ENCODE assay signal across 10 cellular contexts in the genomic region with DNA sequence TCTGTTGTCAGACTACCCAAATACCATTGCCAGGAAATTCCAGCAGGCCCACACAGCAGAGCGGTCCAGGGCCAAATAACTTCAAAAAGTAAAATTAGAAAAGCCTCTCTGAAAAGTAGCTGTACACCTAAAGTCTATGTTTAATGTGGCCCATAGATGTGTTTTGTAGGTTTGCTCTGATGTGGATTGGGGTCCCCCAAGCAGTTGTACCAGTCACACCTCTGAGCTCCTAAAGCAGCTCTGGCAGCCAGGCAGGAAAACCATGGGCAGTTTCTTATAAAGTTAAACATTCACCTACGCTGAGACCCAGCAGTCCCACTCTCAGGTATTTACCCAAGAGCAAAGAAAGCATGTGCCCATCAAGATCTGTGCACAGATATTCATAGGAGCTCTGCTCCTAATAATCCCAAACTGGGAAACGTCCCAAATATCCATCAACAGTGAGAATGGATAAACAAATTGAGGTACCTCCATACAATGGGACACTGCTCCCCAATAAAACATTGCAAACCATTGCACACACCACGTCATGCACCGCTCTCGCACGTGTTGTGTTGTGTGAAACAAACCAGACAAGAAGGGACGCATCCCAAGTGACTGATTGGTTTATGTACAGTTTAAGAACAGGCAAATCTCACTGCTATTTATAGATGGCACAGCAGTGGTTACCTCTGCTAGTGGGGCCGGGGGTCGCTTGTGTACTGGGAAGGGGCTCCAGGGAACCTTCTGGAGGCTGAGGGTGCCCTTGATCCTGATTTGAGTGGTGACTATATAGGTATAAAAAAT. TPM values are rescaled to one million over a fixed set of nuclear protein-coding genes. Genes with fewer than 3 reads are reported as not detected.
DNase-seq lines count a peak whose midpoint lies in the region; ATAC-seq and TF ChIP-seq lines count a peak whose summit lies in the region.
"Had no signal": no experiment of that assay in that cellular context is flagged by ENCODE, and none has a peak within 500 bp of the region (broad histone marks: within the 10 kb centered on the region; RNA-seq: fewer than 3 reads in every experiment).

No MANE protein-coding gene starts in this region.

- no peaks in the 10 kb centered on the region for H3K9me3 Mint-ChIP-seq in activated naive CD4-positive, alpha-beta T cell treated with anti-CD3 and anti-CD28 coated beads, Interleukin-2, amount 50 U/mL, for 24 hours
- no peaks in the 10 kb centered on the region for H3K9me3 Mint-ChIP-seq in immature natural killer cell

- no peaks in the 10 kb centered on the region for H3K9me3 ChIP-seq in Panc1 (ENCODE audit: control insufficient read depth, insufficient read depth, low read depth, low read length)
- H3K9me3 ChIP-seq in upper lobe of right lung = no peaks in the 10 kb centered on the region

- no TSS peak for BruUV-seq in Panc1 (replicated peaks; lab: Mats Ljungman, UMichigan)

- H3K36me3 ChIP-seq in Panc1 (ENCODE audit: control insufficient read depth, insufficient read depth, low read length) = no peaks in the 10 kb centered on the region
- no peaks in the 10 kb centered on the region for H3K36me3 ChIP-seq in upper lobe of right lung

- H3K27me3 ChIP-seq in Panc1 (ENCODE audit: control insufficient read depth, insufficient read depth, low read length) = no peaks in the 10 kb centered on the region
- H3K27me3 ChIP-seq in upper lobe of right lung = no peaks in the 10 kb centered on the region

- ATAC-seq in Panc1 (peak; percentile 32), upper lobe of right lung (peak; percentile 51), HG02571 (IDR thresholded peaks at IDR 0.05; ENCODE audit: unreplicated experiment) (no peak), GM18519 (IDR thresholded peaks at IDR 0.05; ENCODE audit: low FRiP score, unreplicated experiment) (no peak)

- peaks cover 26% of the 10 kb centered on the region for H3K4me1 Mint-ChIP-seq in activated naive CD4-positive, alpha-beta T cell treated with anti-CD3 and anti-CD28 coated beads, Interleukin-2, amount 50 U/mL, for 24 hours
- H3K4me1 Mint-ChIP-seq in immature natural killer cell = peaks cover 19 to 20% of the 10 kb centered on the region in 2 donors

- peaks cover 15% of the 10 kb centered on the region for H3K4me1 ChIP-seq in Panc1 (ENCODE audit: control insufficient read depth, insufficient read depth, low read length)
- H3K4me1 ChIP-seq in upper lobe of right lung = peaks cover 17% of the 10 kb centered on the region

- intact Hi-C loops in Panc1 (cut with micrococcal nuclease; ENCODE audit: unreplicated experiment) = no loop called here
- intact Hi-C loops in upper lobe of right lung (cut with DNase I) = no loop called here

- POLR2A ChIA-PET in Panc1 (lab: Charles Lee) = no interaction called here

- peak overlapping the region; percentile 66 for H3K4me3 Mint-ChIP-seq in activated naive CD4-positive, alpha-beta T cell treated with anti-CD3 and anti-CD28 coated beads, Interleukin-2, amount 50 U/mL, for 24 hours
- H3K4me3 Mint-ChIP-seq in immature natural killer cell = peak overlapping the region; percentile 67 to 81 (median 74)

- H3K27me3 Mint-ChIP-seq in activated naive CD4-positive, alpha-beta T cell treated with anti-CD3 and anti-CD28 coated beads, Interleukin-2, amount 50 U/mL, for 24 hours = no peaks in the 10 kb centered on the region
- peaks cover 25 to 39% (median 27%) of the 10 kb centered on the region in 3 donors for H3K27me3 Mint-ChIP-seq in immature natural killer cell (ENCODE audit: low read depth in 3 of 3)

- peak overlapping the region; percentile 26; the same call in 1 of the 2 replicates for H3K27ac ChIP-seq in Panc1 (ENCODE audit: low read length)
- H3K27ac ChIP-seq in upper lobe of right lung = peak overlapping the region; percentile 71

- in situ Hi-C loops in Panc1 (cut with HindIII; ENCODE audit: low pct_unique_long_range_greater_than_20kb, low sequenced_read_pairs) = no loop called here

- H3K27ac Mint-ChIP-seq in activated naive CD4-positive, alpha-beta T cell treated with anti-CD3 and anti-CD28 coated beads, Interleukin-2, amount 50 U/mL, for 24 hours = peak overlapping the region; percentile 59
- H3K27ac Mint-ChIP-seq in immature natural killer cell = peak overlapping the region in 1 of 6 donors; percentile 3

- H3K4me3 ChIP-seq in Panc1 (ENCODE audit: low read depth in 2 of 2, low read length in 2 of 2) (peak overlapping the region in 1 of 2 experiments; percentile 44; a peak in 2 of 4 replicates), upper lobe of right lung (peak overlapping the region; percentile 16)

- H3K36me3 Mint-ChIP-seq in activated naive CD4-positive, alpha-beta T cell treated with anti-CD3 and anti-CD28 coated beads, Interleukin-2, amount 50 U/mL, for 24 hours = no peaks in the 10 kb centered on the region
- no peaks in the 10 kb centered on the region for H3K36me3 Mint-ChIP-seq in immature natural killer cell

- CTCF ChIA-PET in Panc1 (lab: Charles Lee) = interaction anchor here (0.6 to 1.3 kb wide), 4 partner anchors 23 to 333 kb away, joined by 3 to 8 read pairs (median 6); partner anchors contain the start of gene PRM3

- DNase-seq in activated naive CD4-positive, alpha-beta T cell treated with Interleukin-2 at 50 U/mL for 16 hours = no peak
- DNase-seq in Panc1 (ENCODE audit: low read depth, low spot score) (no peak), immature natural killer cell (no peak), upper lobe of right lung (no peak)
- no peak for DNase-seq in activated CD8-positive, alpha-beta memory T cell treated with anti-CD3 and anti-CD28 coated beads for 24 hours

- TF ChIP-seq CTCF in Panc1 (IDR thresholded peaks at IDR 0.05) = no peak
- no peak for TF ChIP-seq CTCF in upper lobe of right lung (IDR thresholded peaks at IDR 0.05)

RNA-seq across cellular contexts. Expression of gene PRM1, which starts 15.8 kb away (rescaled TPM):
- total RNA-seq in Panc1 (2021; ENCODE audit: unreplicated experiment) (not detected), upper lobe of right lung (not detected)
- polyA plus RNA-seq in Panc1 (2012; ENCODE audit: insufficient read length) = not detected
- not detected for polyA plus RNA-seq in immature natural killer cell
- total RNA-seq: Daoy had no signal
- polyA plus RNA-seq: esophagus had no signal

RNA-seq across cellular contexts. Expression of gene PRM2, which starts 20.6 kb away (rescaled TPM):
- total RNA-seq in Panc1 (2021; ENCODE audit: unreplicated experiment) (not detected), upper lobe of right lung (not detected)
- not detected for polyA plus RNA-seq in Panc1 (2012; ENCODE audit: insufficient read length)
- not detected for polyA plus RNA-seq in immature natural killer cell
- total RNA-seq: Daoy had no signal
- polyA plus RNA-seq: esophagus had no signal

RNA-seq across cellular contexts. Expression of gene PRM3, which starts 23.5 kb away (rescaled TPM):
- total RNA-seq in Panc1 (2021; ENCODE audit: unreplicated experiment) = not detected
- polyA plus RNA-seq in Panc1 (2012; ENCODE audit: insufficient read length) = not detected
- polyA plus RNA-seq in immature natural killer cell = not detected
- not detected for total RNA-seq in upper lobe of right lung
- total RNA-seq: Daoy had no signal
- polyA plus RNA-seq: esophagus had no signal

RNA-seq across cellular contexts. Expression of gene TNP2, which starts 27.8 kb away (rescaled TPM):
- total RNA-seq in Panc1 (2021; ENCODE audit: unreplicated experiment) = not detected
- polyA plus RNA-seq in Panc1 (2012; ENCODE audit: insufficient read length) = not detected
- polyA plus RNA-seq in immature natural killer cell = not detected
- total RNA-seq in upper lobe of right lung = not detected
- total RNA-seq: Daoy had no signal
- polyA plus RNA-seq: esophagus had no signal

RNA-seq across cellular contexts. Expression of gene SOCS1, which starts 40.9 kb away (rescaled TPM):
- 4.8 TPM for total RNA-seq in Panc1 (2021; ENCODE audit: unreplicated experiment)
- polyA plus RNA-seq in Panc1 (2012; ENCODE audit: insufficient read length) = 3.8 TPM
- polyA plus RNA-seq in immature natural killer cell = 10 to 100 TPM; 14.0 to 24.4 (median 14.5) TPM
- 15.3 TPM for total RNA-seq in upper lobe of right lung

Comparison
In these comparisons a context has a peak if more than half of its experiments do, and no peak if none do; other contexts are left out.
1. ATAC-seq: peak in Panc1 (single experiment) and upper lobe of right lung (single experiment); none in HG02571 (single experiment) and GM18519 (single experiment).